1 cellular context compared by ENCODE assay signal in the genomic region with DNA sequence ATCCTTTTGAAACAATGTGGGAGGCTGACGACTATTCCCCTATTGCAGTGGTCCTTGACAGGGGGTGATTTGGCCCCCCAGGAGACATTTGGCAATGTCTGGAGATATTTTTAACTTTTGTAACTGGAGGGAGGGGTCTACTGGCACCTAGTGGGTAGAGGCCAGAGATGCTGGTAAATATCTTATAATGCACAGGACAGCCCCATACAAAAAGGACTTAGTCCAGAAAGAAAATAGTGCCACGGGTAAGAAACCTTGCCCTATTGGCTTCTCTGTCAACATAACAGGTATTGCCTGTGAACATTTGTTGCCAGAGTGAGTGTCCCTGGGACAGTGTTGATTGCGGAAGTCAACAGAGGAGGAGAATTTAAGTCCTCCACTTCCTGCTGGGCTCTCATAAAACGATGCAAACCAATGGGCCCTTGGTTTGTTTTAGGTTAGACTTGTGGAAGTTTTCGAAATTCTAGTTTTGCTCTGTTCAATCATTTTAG.
TF ChIP-seq lines count a peak whose summit lies in the region.

No MANE protein-coding gene starts in this region.

TF ChIP-seq in HepG2, 621 proteins besides CTCF, POLR2A, EP300 and RAD21 (continued from another document and continues in another):
- TF ChIP-seq, protein P1, sequence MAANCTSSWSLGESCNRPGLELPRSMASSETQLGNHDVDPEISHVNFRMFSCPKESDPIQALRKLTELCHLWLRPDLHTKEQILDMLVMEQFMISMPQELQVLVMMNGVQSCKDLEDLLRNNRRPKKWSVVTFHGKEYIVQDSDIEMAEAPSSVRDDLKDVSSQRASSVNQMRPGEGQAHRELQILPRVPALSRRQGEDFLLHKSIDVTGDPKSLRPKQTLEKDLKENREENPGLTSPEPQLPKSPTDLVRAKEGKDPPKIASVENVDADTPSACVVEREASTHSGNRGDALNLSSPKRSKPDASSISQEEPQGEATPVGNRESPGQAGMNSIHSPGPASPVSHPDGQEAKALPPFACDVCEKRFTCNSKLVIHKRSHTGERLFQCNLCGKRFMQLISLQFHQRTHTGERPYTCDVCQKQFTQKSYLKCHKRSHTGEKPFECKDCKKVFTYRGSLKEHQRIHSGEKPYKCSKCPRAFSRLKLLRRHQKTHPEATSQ (CRISPR knock-in tag; IDR thresholded peaks at IDR 0.05; ENCODE audit: borderline replicate concordance) = no peak
- TF ChIP-seq ZNF10 (CRISPR knock-in tag; IDR thresholded peaks at IDR 0.05; ENCODE audit: borderline replicate concordance, low read depth) = no peak
- TF ChIP-seq, protein P2, sequence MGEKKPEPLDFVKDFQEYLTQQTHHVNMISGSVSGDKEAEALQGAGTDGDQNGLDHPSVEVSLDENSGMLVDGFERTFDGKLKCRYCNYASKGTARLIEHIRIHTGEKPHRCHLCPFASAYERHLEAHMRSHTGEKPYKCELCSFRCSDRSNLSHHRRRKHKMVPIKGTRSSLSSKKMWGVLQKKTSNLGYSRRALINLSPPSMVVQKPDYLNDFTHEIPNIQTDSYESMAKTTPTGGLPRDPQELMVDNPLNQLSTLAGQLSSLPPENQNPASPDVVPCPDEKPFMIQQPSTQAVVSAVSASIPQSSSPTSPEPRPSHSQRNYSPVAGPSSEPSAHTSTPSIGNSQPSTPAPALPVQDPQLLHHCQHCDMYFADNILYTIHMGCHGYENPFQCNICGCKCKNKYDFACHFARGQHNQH (CRISPR knock-in tag; IDR thresholded peaks at IDR 0.05) = peak; percentile 87
- 0 out of 2 replicates have a peak, but pooled peaks have one; percentile 21 for TF ChIP-seq ZKSCAN8 (CRISPR knock-in tag; IDR thresholded peaks at IDR 0.05; ENCODE audit: borderline replicate concordance)
- TF ChIP-seq ZNF121 (CRISPR knock-in tag; IDR thresholded peaks at IDR 0.05) = no peak
- TF ChIP-seq ZKSCAN5 (CRISPR knock-in tag; IDR thresholded peaks at IDR 0.05) = 0 out of 2 replicates have a peak, but pooled peaks have one; percentile 22
- peak; percentile 37; the same call in 1 of the 2 replicates for TF ChIP-seq ZNF878 (CRISPR knock-in tag; IDR thresholded peaks at IDR 0.05)
- TF ChIP-seq, protein P3, sequence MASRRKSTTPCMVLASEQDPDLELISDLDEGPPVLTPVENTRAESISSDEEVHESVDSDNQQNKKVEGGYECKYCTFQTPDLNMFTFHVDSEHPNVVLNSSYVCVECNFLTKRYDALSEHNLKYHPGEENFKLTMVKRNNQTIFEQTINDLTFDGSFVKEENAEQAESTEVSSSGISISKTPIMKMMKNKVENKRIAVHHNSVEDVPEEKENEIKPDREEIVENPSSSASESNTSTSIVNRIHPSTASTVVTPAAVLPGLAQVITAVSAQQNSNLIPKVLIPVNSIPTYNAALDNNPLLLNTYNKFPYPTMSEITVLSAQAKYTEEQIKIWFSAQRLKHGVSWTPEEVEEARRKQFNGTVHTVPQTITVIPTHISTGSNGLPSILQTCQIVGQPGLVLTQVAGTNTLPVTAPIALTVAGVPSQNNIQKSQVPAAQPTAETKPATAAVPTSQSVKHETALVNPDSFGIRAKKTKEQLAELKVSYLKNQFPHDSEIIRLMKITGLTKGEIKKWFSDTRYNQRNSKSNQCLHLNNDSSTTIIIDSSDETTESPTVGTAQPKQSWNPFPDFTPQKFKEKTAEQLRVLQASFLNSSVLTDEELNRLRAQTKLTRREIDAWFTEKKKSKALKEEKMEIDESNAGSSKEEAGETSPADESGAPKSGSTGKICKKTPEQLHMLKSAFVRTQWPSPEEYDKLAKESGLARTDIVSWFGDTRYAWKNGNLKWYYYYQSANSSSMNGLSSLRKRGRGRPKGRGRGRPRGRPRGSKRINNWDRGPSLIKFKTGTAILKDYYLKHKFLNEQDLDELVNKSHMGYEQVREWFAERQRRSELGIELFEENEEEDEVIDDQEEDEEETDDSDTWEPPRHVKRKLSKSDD (CRISPR knock-in tag; IDR thresholded peaks at IDR 0.05; ENCODE audit: low read depth) = no peak
- TF ChIP-seq NCOA2 (CRISPR knock-in tag; IDR thresholded peaks at IDR 0.05) = peak; percentile 73
- 0 out of 2 replicates have a peak, but pooled peaks have one; percentile 29 for TF ChIP-seq ZSCAN21 (CRISPR knock-in tag; IDR thresholded peaks at IDR 0.05; ENCODE audit: borderline replicate concordance)
- TF ChIP-seq TEAD2 (CRISPR knock-in tag; IDR thresholded peaks at IDR 0.05) = no peak
- TF ChIP-seq NR2F6 (IDR thresholded peaks at IDR 0.05) = peak; percentile 29; the same call in 1 of the 2 replicates
- peak; percentile 57; the same call in 1 of the 2 replicates for TF ChIP-seq NR2F6 (CRISPR knock-in tag; IDR thresholded peaks at IDR 0.05)
- TF ChIP-seq ZMYM2 (CRISPR knock-in tag; IDR thresholded peaks at IDR 0.05) = peak; percentile 27; the same call in 1 of the 2 replicates
- peak; percentile 18; the same call in 1 of the 3 replicates for TF ChIP-seq MXI1 (IDR thresholded peaks at IDR 0.05; ENCODE audit: borderline replicate concordance, low read depth, low read length)
- 0 out of 2 replicates have a peak, but pooled peaks have one; percentile 20 for TF ChIP-seq ZFP37 (CRISPR knock-in tag; IDR thresholded peaks at IDR 0.05; ENCODE audit: borderline replicate concordance)
- peak; percentile 96 for TF ChIP-seq MED1 (CRISPR knock-in tag; IDR thresholded peaks at IDR 0.05)
- TF ChIP-seq, protein P4, sequence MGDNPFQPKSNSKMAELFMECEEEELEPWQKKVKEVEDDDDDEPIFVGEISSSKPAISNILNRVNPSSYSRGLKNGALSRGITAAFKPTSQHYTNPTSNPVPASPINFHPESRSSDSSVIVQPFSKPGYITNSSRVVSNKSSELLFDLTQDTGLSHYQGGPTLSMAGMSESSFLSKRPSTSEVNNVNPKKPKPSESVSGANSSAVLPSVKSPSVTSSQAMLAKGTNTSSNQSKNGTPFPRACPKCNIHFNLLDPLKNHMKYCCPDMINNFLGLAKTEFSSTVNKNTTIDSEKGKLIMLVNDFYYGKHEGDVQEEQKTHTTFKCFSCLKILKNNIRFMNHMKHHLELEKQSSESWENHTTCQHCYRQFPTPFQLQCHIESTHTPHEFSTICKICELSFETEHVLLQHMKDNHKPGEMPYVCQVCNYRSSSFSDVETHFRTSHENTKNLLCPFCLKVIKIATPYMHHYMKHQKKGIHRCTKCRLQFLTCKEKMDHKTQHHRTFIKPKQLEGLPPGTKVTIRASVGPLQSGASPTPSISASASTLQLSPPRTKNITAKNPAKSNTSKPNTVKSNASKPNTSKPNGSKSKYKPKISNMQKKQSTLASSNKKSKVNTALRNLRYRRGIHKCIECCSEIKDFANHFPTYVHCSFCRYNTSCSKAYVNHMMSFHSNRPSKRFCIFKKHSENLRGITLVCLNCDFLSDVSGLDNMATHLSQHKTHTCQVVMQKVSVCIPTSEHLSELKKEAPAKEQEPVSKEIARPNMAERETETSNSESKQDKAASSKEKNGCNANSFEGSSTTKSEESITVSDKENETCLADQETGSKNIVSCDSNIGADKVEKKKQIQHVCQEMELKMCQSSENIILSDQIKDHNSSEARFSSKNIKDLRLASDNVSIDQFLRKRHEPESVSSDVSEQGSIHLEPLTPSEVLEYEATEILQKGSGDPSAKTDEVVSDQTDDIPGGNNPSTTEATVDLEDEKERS (CRISPR knock-in tag; IDR thresholded peaks at IDR 0.05) = no peak
- TF ChIP-seq, protein P5, sequence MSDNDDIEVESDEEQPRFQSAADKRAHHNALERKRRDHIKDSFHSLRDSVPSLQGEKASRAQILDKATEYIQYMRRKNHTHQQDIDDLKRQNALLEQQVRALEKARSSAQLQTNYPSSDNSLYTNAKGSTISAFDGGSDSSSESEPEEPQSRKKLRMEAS (IDR thresholded peaks at IDR 0.05) = peak; percentile 45; the same call in 1 of the 2 replicates
- TF ChIP-seq SP4 (CRISPR knock-in tag; IDR thresholded peaks at IDR 0.05) = no peak
- peak; percentile 27; the same call in 1 of the 2 replicates for TF ChIP-seq SOX13 (IDR thresholded peaks at IDR 0.05)
- TF ChIP-seq SOX13 (CRISPR knock-in tag; conservative IDR thresholded peaks at IDR 0.05 in 1 of 2, IDR thresholded peaks at IDR 0.05 in 1 of 2) = peak in 1 of 2 experiments; percentile 78; a peak in 1 of 4 replicates
- peak; percentile 67; the same call in 1 of the 2 replicates for TF ChIP-seq MIER3 (CRISPR knock-in tag; IDR thresholded peaks at IDR 0.05; ENCODE audit: borderline replicate concordance)
- TF ChIP-seq ZNF556 (CRISPR knock-in tag; IDR thresholded peaks at IDR 0.05; ENCODE audit: borderline replicate concordance) = 0 out of 2 replicates have a peak, but pooled peaks have one; percentile 49
- peak; percentile 32; the same call in 1 of the 2 replicates for TF ChIP-seq ZNF143 (CRISPR knock-in tag; IDR thresholded peaks at IDR 0.05)
- peak; percentile 65; the same call in 1 of the 2 replicates for TF ChIP-seq ZMYM3 (CRISPR knock-in tag; IDR thresholded peaks at IDR 0.05)
- TF ChIP-seq ZNF138 (CRISPR knock-in tag; IDR thresholded peaks at IDR 0.05; ENCODE audit: low read depth) = no peak
- TF ChIP-seq SOX5 (CRISPR knock-in tag; IDR thresholded peaks at IDR 0.05; ENCODE audit: borderline replicate concordance) = peak; percentile 84
- TF ChIP-seq ELF3 (CRISPR knock-in tag; IDR thresholded peaks at IDR 0.05) = peak; percentile 100
- TF ChIP-seq ZFP41 (CRISPR knock-in tag; IDR thresholded peaks at IDR 0.05; ENCODE audit: borderline replicate concordance) = no peak
- no peak for TF ChIP-seq ZNF501 (CRISPR knock-in tag; IDR thresholded peaks at IDR 0.05)
- TF ChIP-seq, protein P6, sequence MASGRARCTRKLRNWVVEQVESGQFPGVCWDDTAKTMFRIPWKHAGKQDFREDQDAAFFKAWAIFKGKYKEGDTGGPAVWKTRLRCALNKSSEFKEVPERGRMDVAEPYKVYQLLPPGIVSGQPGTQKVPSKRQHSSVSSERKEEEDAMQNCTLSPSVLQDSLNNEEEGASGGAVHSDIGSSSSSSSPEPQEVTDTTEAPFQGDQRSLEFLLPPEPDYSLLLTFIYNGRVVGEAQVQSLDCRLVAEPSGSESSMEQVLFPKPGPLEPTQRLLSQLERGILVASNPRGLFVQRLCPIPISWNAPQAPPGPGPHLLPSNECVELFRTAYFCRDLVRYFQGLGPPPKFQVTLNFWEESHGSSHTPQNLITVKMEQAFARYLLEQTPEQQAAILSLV (CRISPR knock-in tag; IDR thresholded peaks at IDR 0.05; ENCODE audit: borderline replicate concordance) = no peak
- no peak for TF ChIP-seq ZNF558 (CRISPR knock-in tag; IDR thresholded peaks at IDR 0.05; ENCODE audit: borderline replicate concordance)
- no peak for TF ChIP-seq SMARCC2 (IDR thresholded peaks at IDR 0.05)
- TF ChIP-seq ZNF430 (CRISPR knock-in tag; IDR thresholded peaks at IDR 0.05) = peak; percentile 56; the same call in 1 of the 2 replicates
- TF ChIP-seq, protein P7, sequence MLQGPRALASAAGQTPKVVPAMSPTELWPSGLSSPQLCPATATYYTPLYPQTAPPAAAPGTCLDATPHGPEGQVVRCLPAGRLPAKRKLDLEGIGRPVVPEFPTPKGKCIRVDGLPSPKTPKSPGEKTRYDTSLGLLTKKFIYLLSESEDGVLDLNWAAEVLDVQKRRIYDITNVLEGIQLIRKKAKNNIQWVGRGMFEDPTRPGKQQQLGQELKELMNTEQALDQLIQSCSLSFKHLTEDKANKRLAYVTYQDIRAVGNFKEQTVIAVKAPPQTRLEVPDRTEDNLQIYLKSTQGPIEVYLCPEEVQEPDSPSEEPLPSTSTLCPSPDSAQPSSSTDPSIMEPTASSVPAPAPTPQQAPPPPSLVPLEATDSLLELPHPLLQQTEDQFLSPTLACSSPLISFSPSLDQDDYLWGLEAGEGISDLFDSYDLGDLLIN (CRISPR knock-in tag; IDR thresholded peaks at IDR 0.05; ENCODE audit: borderline replicate concordance) = no peak
- no peak for TF ChIP-seq ZNF564 (CRISPR knock-in tag; IDR thresholded peaks at IDR 0.05)
- no peak for TF ChIP-seq ZNF790 (CRISPR knock-in tag; IDR thresholded peaks at IDR 0.05; ENCODE audit: borderline replicate concordance)
- TF ChIP-seq ETV5 (CRISPR knock-in tag; IDR thresholded peaks at IDR 0.05; ENCODE audit: borderline replicate concordance) = peak; percentile 96
- no peak for TF ChIP-seq PLRG1 (conservative IDR thresholded peaks at IDR 0.05)
- TF ChIP-seq, protein P8, sequence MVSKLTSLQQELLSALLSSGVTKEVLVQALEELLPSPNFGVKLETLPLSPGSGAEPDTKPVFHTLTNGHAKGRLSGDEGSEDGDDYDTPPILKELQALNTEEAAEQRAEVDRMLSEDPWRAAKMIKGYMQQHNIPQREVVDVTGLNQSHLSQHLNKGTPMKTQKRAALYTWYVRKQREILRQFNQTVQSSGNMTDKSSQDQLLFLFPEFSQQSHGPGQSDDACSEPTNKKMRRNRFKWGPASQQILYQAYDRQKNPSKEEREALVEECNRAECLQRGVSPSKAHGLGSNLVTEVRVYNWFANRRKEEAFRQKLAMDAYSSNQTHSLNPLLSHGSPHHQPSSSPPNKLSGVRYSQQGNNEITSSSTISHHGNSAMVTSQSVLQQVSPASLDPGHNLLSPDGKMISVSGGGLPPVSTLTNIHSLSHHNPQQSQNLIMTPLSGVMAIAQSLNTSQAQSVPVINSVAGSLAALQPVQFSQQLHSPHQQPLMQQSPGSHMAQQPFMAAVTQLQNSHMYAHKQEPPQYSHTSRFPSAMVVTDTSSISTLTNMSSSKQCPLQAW (CRISPR knock-in tag; IDR thresholded peaks at IDR 0.05) = peak; percentile 57; the same call in 1 of the 2 replicates
- TF ChIP-seq ZSCAN12 (CRISPR knock-in tag; IDR thresholded peaks at IDR 0.05) = 0 out of 2 replicates have a peak, but pooled peaks have one; percentile 29
- TF ChIP-seq TARDBP (CRISPR knock-in tag; IDR thresholded peaks at IDR 0.05) = peak; percentile 57; the same call in 1 of the 2 replicates
- 0 out of 2 replicates have a peak, but pooled peaks have one; percentile 34 for TF ChIP-seq YEATS2 (CRISPR knock-in tag; IDR thresholded peaks at IDR 0.05; ENCODE audit: borderline replicate concordance)
- TF ChIP-seq NFRKB (IDR thresholded peaks at IDR 0.05) = no peak
- TF ChIP-seq SAP130 (CRISPR knock-in tag; IDR thresholded peaks at IDR 0.05; ENCODE audit: low read depth) = peak; percentile 78
- peak; percentile 73 for TF ChIP-seq RARA (CRISPR knock-in tag; IDR thresholded peaks at IDR 0.05)
- no peak for TF ChIP-seq NFATC3 (CRISPR knock-in tag; IDR thresholded peaks at IDR 0.05)
- TF ChIP-seq, protein P9, sequence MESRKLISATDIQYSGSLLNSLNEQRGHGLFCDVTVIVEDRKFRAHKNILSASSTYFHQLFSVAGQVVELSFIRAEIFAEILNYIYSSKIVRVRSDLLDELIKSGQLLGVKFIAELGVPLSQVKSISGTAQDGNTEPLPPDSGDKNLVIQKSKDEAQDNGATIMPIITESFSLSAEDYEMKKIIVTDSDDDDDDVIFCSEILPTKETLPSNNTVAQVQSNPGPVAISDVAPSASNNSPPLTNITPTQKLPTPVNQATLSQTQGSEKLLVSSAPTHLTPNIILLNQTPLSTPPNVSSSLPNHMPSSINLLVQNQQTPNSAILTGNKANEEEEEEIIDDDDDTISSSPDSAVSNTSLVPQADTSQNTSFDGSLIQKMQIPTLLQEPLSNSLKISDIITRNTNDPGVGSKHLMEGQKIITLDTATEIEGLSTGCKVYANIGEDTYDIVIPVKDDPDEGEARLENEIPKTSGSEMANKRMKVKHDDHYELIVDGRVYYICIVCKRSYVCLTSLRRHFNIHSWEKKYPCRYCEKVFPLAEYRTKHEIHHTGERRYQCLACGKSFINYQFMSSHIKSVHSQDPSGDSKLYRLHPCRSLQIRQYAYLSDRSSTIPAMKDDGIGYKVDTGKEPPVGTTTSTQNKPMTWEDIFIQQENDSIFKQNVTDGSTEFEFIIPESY (CRISPR knock-in tag; IDR thresholded peaks at IDR 0.05) = peak; percentile 80; the same call in 1 of the 2 replicates
- TF ChIP-seq MEIS1 (CRISPR knock-in tag; IDR thresholded peaks at IDR 0.05; ENCODE audit: borderline replicate concordance) = 0 out of 2 replicates have a peak, but pooled peaks have one; percentile 19
